9 cellular contexts compared by ENCODE assay signal in the genomic region with DNA sequence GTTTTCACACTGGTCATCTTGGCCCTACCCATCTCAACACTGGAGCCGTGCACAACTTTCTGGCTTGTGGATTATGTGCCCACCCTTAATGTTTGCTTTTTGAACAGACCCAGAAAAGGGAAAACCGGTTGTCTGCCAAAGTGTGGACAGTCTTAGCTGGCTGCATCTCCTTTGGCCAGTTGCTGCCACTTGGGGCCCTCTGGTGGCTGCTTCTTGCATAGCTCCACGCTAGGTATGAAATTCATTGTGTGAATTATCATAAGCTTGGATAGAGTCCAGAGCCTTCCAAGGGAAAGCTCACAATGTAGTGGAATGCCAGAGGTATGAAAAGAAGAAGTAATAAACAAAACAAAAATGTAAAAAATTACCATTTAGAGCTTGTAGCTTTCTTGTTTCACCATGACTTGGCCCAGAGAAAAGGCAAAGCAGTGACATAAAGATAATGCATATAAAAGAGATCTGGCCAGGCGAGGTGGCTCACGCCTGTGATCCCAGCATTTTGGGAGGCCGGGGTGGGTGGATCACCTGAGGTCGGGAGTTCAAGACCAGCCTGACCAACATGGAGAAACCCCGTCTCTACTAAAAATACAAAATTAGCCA. TPM values are rescaled to one million over a fixed set of nuclear protein-coding genes. Genes with fewer than 3 reads are reported as not detected.
A peak's percentile ranks its signal among the peaks of the same experiment; 100 is the strongest.
DNase-seq lines count a peak whose midpoint lies in the region; ATAC-seq, FAIRE-seq and TF ChIP-seq lines count a peak whose summit lies in the region.
"Had no signal": no experiment of that assay in that cellular context is flagged by ENCODE, and none has a peak within 500 bp of the region (broad histone marks: within the 10 kb centered on the region; RNA-seq: fewer than 3 reads in every experiment).

No MANE protein-coding gene starts in this region.

- no peaks in the 10 kb centered on the region for H4K20me1 ChIP-seq in astrocyte (ENCODE audit: insufficient read depth, low read length)

- H3K36me3 Mint-ChIP-seq in astrocyte (ENCODE audit: low read depth, unreplicated experiment): no peaks in the 10 kb centered on the region

- H3K9me3 Mint-ChIP-seq in astrocyte (ENCODE audit: unreplicated experiment): peaks cover 5% of the 10 kb centered on the region

- H3K36me3 ChIP-seq in astrocyte (ENCODE audit: insufficient read depth, low read length) (no peaks in the 10 kb centered on the region), iPS DF 6.9 (ENCODE audit: control insufficient read depth, insufficient read depth, low read length) (no peaks in the 10 kb centered on the region)

- no peaks in the 10 kb centered on the region for H3K79me2 ChIP-seq in astrocyte (ENCODE audit: insufficient read depth, low read length)

- no peak overlapping the region for H3K9ac ChIP-seq in astrocyte (ENCODE audit: low read length)

- no CpG with 5 or more reads among the region's 8 CpGs for WGBS in iPS DF 6.9 (ENCODE audit: insufficient coverage, insufficient read length)

- H3K9me3 ChIP-seq in astrocyte (ENCODE audit: insufficient read depth, low read depth, low read length) (no peaks in the 10 kb centered on the region), iPS DF 6.9 (ENCODE audit: control insufficient read depth, insufficient read depth, low read length) (no peaks in the 10 kb centered on the region)

- DNase-seq in HuH-7 (ENCODE audit: low spot score) (peak; percentile 64), SW 1271 (lab: John Stamatoyannopoulos, UW) (peak; percentile 17 to 71), astrocyte (ENCODE audit: low read depth) (peak; percentile 19), iPS DF 6.9 (ENCODE audit: low read depth, low spot score) (peak; percentile 45), middle frontal gyrus (ENCODE audit: extremely low spot score, low spot score) (no peak)
- peak; percentile 44 for DNase-seq in stimulated activated CD4-positive, alpha-beta T cell treated with anti-CD3 and anti-CD28 coated beads, Interleukin-12 subunit alpha, Interleukin-12 subunit beta, amount 100 ng/mL, for 4 hours

- H3K4me3 ChIP-seq in astrocyte (ENCODE audit: insufficient read depth, low read depth, low read length) (no peak overlapping the region), iPS DF 6.9 (ENCODE audit: low read length) (no peak overlapping the region)

- H3K4me1 Mint-ChIP-seq in astrocyte (ENCODE audit: low read depth, unreplicated experiment): no peaks in the 10 kb centered on the region

- peak; percentile 88 for ATAC-seq in GM21423 (IDR thresholded peaks at IDR 0.05; ENCODE audit: unreplicated experiment)

- TF ChIP-seq CTCF in astrocyte (IDR thresholded peaks at IDR 0.05; ENCODE audit: insufficient read depth, low read depth, low read length): peak; percentile 86

- H2AFZ ChIP-seq in astrocyte (ENCODE audit: low read depth, low read length): no peak overlapping the region

- no peaks in the 10 kb centered on the region for H3K27me3 ChIP-seq in astrocyte (ENCODE audit: insufficient read depth, low read length)
- H3K27me3 ChIP-seq in iPS DF 6.9 (ENCODE audit: control insufficient read depth, insufficient read depth, low read length): no peaks in the 10 kb centered on the region

- H3K27ac ChIP-seq in astrocyte (ENCODE audit: low read depth, low read length) (no peak overlapping the region), iPS DF 6.9 (ENCODE audit: low read length) (no peak overlapping the region)

- peak; percentile 82 for FAIRE-seq in G401.6 (lab: Jason Lieb, UNC)
- no peak for FAIRE-seq in astrocyte (lab: Jason Lieb, UNC)
- FAIRE-seq: endometrium had no signal

- no peak overlapping the region for H3K4me2 ChIP-seq in astrocyte (ENCODE audit: low read length)

- H3K4me3 Mint-ChIP-seq in astrocyte (ENCODE audit: unreplicated experiment): no peak overlapping the region

- H3K27me3 Mint-ChIP-seq in astrocyte (ENCODE audit: low read depth, unreplicated experiment): peaks cover 9% of the 10 kb centered on the region

- H3K4me1 ChIP-seq in astrocyte (ENCODE audit: insufficient read depth, low read length) (no peaks in the 10 kb centered on the region), iPS DF 6.9 (ENCODE audit: control insufficient read depth, insufficient read depth, low read length) (peaks cover 1% of the 10 kb centered on the region; the same call in 1 of the 2 replicates)

- H3K27ac Mint-ChIP-seq in astrocyte (ENCODE audit: unreplicated experiment): no peak overlapping the region

RNA-seq across cellular contexts. Expression of a gene that starts 12.5 kb away (rescaled TPM):
- not detected in 2 replicates for total RNA-seq in astrocyte

RNA-seq across cellular contexts. Expression of a gene that starts 31.3 kb away (rescaled TPM):
- not detected in 2 replicates for total RNA-seq in astrocyte
